Comparison of ENCODE assay signal across 20 cellular contexts in the genomic region with DNA sequence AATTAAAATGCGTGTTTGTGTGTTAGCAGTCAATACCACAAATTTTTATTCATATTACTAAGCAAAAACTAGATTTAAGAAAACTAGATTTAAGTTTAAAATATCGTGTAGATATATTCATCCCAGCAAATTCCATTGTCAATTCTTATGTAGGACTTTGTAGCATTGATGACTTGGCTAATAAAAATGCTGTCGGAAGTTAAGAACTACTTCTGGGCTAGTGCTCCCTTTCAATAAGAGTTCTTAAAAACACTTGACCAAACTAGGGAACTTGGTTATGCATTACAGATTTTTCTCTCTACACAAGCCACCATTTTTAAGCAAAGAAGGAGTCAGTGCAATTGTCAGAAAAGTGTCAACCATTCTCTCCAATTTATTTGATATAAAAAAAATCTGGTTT.
A peak's percentile ranks its signal among the peaks of the same experiment; 100 is the strongest.
DNase-seq lines count a peak whose midpoint lies in the region; ATAC-seq and TF ChIP-seq lines count a peak whose summit lies in the region.
"Had no signal": no experiment of that assay in that cellular context is flagged by ENCODE, and none has a peak within 500 bp of the region (broad histone marks: within the 10 kb centered on the region; RNA-seq: fewer than 3 reads in every experiment).

No MANE protein-coding gene starts in this region.

- TF ChIP-seq CTCF in IMR-90 (conservative IDR thresholded peaks at IDR 0.05; ENCODE audit: low read depth, low read length), result no peak
- TF ChIP-seq CTCF in osteoblast (IDR thresholded peaks at IDR 0.05; ENCODE audit: extremely low read depth, low read depth, low read length), result no peak

- peaks cover 34% of the 10 kb centered on the region for H3K4me1 Mint-ChIP-seq in activated naive CD8-positive, alpha-beta T cell treated with anti-CD3 and anti-CD28 coated beads, Interleukin-2, amount 50 U/mL, for 24 hours

- H3K27ac ChIP-seq in ACC112 (ENCODE audit: low read depth, low read length), result peak overlapping the region; percentile 86
- H3K27ac ChIP-seq in IMR-90 (ENCODE audit: insufficient read depth, low read length), result no peak overlapping the region
- H3K27ac ChIP-seq in epithelial cell of prostate, result peak overlapping the region; percentile 64
- peak overlapping the region; percentile 68 for H3K27ac ChIP-seq in osteoblast (ENCODE audit: low read depth, low read length)
- H3K27ac ChIP-seq: C4-2B, KMS-11, SK-N-MC had no signal

- no peak overlapping the region for H3K18ac ChIP-seq in IMR-90 (ENCODE audit: low read depth, low read length)

- no peak overlapping the region for H3K4me3 Mint-ChIP-seq in activated naive CD8-positive, alpha-beta T cell treated with anti-CD3 and anti-CD28 coated beads, Interleukin-2, amount 50 U/mL, for 24 hours

- H3K27me3 Mint-ChIP-seq in activated naive CD8-positive, alpha-beta T cell treated with anti-CD3 and anti-CD28 coated beads, Interleukin-2, amount 50 U/mL, for 24 hours, result peaks cover 9% of the 10 kb centered on the region

- no peaks in the 10 kb centered on the region for H3K79me2 ChIP-seq in ACC112 (ENCODE audit: control insufficient read depth, insufficient read depth, low read length, unreplicated experiment)
- H3K79me2 ChIP-seq in osteoblast (ENCODE audit: insufficient read depth, low read length), result no peaks in the 10 kb centered on the region

- no peak overlapping the region for H3K4me2 ChIP-seq in IMR-90 (ENCODE audit: low read depth, low read length)
- H3K4me2 ChIP-seq in osteoblast (ENCODE audit: insufficient read depth, low read length), result no peak overlapping the region
- H3K4me2 ChIP-seq: KMS-11 had no signal

- H3K4me1 ChIP-seq in ACC112 (ENCODE audit: control insufficient read depth, insufficient read depth, low read length, unreplicated experiment), result peaks cover 35% of the 10 kb centered on the region
- H3K4me1 ChIP-seq in IMR-90 (ENCODE audit: control insufficient read depth, insufficient read depth, low read length), result peaks cover 8% of the 10 kb centered on the region
- peaks cover 28% of the 10 kb centered on the region for H3K4me1 ChIP-seq in osteoblast (ENCODE audit: insufficient read depth, low read length)

- no peak overlapping the region for H3K9ac ChIP-seq in IMR-90 (ENCODE audit: low read depth, low read length)
- H3K9ac ChIP-seq: KMS-11 had no signal

- peak overlapping the region; percentile 40; the same call in 1 of the 2 replicates for H2BK120ac ChIP-seq in IMR-90 (ENCODE audit: low read depth, low read length)

- H2AK5ac ChIP-seq in IMR-90 (ENCODE audit: low read depth, low read length), result no peak overlapping the region

- no peak overlapping the region for H2AK9ac ChIP-seq in IMR-90 (replicated peaks; ENCODE audit: low read depth, low read length, poor library complexity)

- dilution Hi-C loops in IMR-90 (cut with HindIII; ENCODE audit: low sequenced_read_pairs, unreplicated experiment), result no loop called here

- no peak for DNase-seq in IMR-90
- DNase-seq in epithelial cell of prostate (ENCODE audit: low read depth, low spot score), result no peak
- DNase-seq in osteoblast (ENCODE audit: insufficient read length, low spot score, missing footprints), result no peak
- DNase-seq in activated T-cell treated with anti-CD3 and anti-CD28 coated beads, Interleukin-2, amount 50 U/mL, for 1 hour, result no peak
- no peak for DNase-seq in activated naive CD8-positive, alpha-beta T cell treated with anti-CD3 and anti-CD28 coated beads, Interleukin-2, amount 50 U/mL, for 24 hours
- no peak for DNase-seq in erythroblast (lab: John Stamatoyannopoulos, UW)
- DNase-seq: DMS 273 treated with DMSO at 0.1 percent for 48 hours, GOT3, NCI-H1048, NCI-H146, NCI-H2081, NCI-H510A, NCI-H82 had no signal

- H4K5ac ChIP-seq in IMR-90 (ENCODE audit: low read depth, low read length), result no peak overlapping the region

- no TSS peak for BruUV-seq in IMR-90 (replicated peaks; lab: Mats Ljungman, UMichigan)

- H4K20me1 ChIP-seq in IMR-90 (ENCODE audit: insufficient read depth, low read length) (no peaks in the 10 kb centered on the region), osteoblast (ENCODE audit: insufficient read depth, low read length) (no peaks in the 10 kb centered on the region)

- intact Hi-C loops in IMR-90 (cut with micrococcal nuclease), result no loop called here

- H4K8ac ChIP-seq in IMR-90 (ENCODE audit: low read depth in 2 of 2, low read length in 2 of 2), result no peak overlapping the region

- no peak for ATAC-seq in IMR-90 (ENCODE audit: low read depth)
- no peak for ATAC-seq in GM19023 (IDR thresholded peaks at IDR 0.05; ENCODE audit: unreplicated experiment)
- ATAC-seq in activated naive CD8-positive, alpha-beta T cell treated with anti-CD3 and anti-CD28 coated beads, Interleukin-2, amount 50 U/mL, for 24 hours, result no peak
- ATAC-seq: Right ventricle myocardium inferior had no signal

- no peak overlapping the region for H4K91ac ChIP-seq in IMR-90 (ENCODE audit: insufficient read depth, low read depth, low read length)

- H2AFZ ChIP-seq in ACC112 (ENCODE audit: low read length, unreplicated experiment) (peak overlapping the region; percentile 51), IMR-90 (replicated peaks; ENCODE audit: low read length, poor library complexity) (no peak overlapping the region), osteoblast (ENCODE audit: low read length) (no peak overlapping the region)

- WGBS in IMR-90 (ENCODE audit: extremely low coverage in 2 of 2, insufficient read length in 1 of 2), 2 experiments, result no CpG with 5 or more reads among the region's 3 CpGs

- peaks cover 3% of the 10 kb centered on the region; the same call in 1 of the 2 replicates for H3K9me1 ChIP-seq in IMR-90 (ENCODE audit: insufficient read depth, low read length)

- H3K23ac ChIP-seq in IMR-90 (ENCODE audit: low read depth, low read length), result no peak overlapping the region

- no peak overlapping the region for H3K56ac ChIP-seq in IMR-90 (ENCODE audit: extremely low read depth, insufficient read depth, low read length)

- in situ Hi-C loops in IMR-90 (cut with MboI; ENCODE audit: low sequenced_read_pairs), result no loop called here

- H3K27me3 ChIP-seq in ACC112 (ENCODE audit: insufficient read depth, low read length), result no peaks in the 10 kb centered on the region
- H3K27me3 ChIP-seq in IMR-90 (ENCODE audit: control insufficient read depth, insufficient read depth, low read length), result no peaks in the 10 kb centered on the region
- H3K27me3 ChIP-seq in osteoblast (ENCODE audit: insufficient read depth, low read length), result no peaks in the 10 kb centered on the region

- H3K4me3 ChIP-seq in ACC112 (ENCODE audit: low read depth, low read length) (no peak overlapping the region), IMR-90 (ENCODE audit: insufficient read depth, low read depth, low read length) (no peak overlapping the region), osteoblast (ENCODE audit: insufficient read depth, low read length) (no peak overlapping the region)
- H3K4me3 ChIP-seq: GM12878, SK-N-MC had no signal

- H2BK15ac ChIP-seq in IMR-90 (ENCODE audit: low read depth, low read length), result 0 out of 3 replicates have a peak overlapping the region, but pooled peaks have one; percentile 1

- no peaks in the 10 kb centered on the region for H3K36me3 ChIP-seq in ACC112 (ENCODE audit: insufficient read depth, low read length)
- H3K36me3 ChIP-seq in IMR-90 (ENCODE audit: control insufficient read depth, insufficient read depth, low read length), result no peaks in the 10 kb centered on the region
- H3K36me3 ChIP-seq in osteoblast (ENCODE audit: insufficient read depth, low read length), result no peaks in the 10 kb centered on the region

- H3K36me3 Mint-ChIP-seq in activated naive CD8-positive, alpha-beta T cell treated with anti-CD3 and anti-CD28 coated beads, Interleukin-2, amount 50 U/mL, for 24 hours (ENCODE audit: low read depth), result no peaks in the 10 kb centered on the region

- no peaks in the 10 kb centered on the region for H3K9me3 Mint-ChIP-seq in activated naive CD8-positive, alpha-beta T cell treated with anti-CD3 and anti-CD28 coated beads, Interleukin-2, amount 50 U/mL, for 24 hours

- POLR2A ChIA-PET in IMR-90 (lab: Charles Lee; ENCODE audit: unreplicated experiment), result no interaction called here

- no peaks in the 10 kb centered on the region for H3K79me1 ChIP-seq in IMR-90 (ENCODE audit: low read depth in 1 of 2, low read length in 2 of 2)

- H3K9me3 ChIP-seq in IMR-90 (ENCODE audit: control insufficient read depth, insufficient read depth, low read length), result no peaks in the 10 kb centered on the region
- no peaks in the 10 kb centered on the region for H3K9me3 ChIP-seq in osteoblast (ENCODE audit: low read depth, low read length)

- H2BK5ac ChIP-seq in IMR-90 (ENCODE audit: low read depth, low read length, poor library complexity, severe bottlenecking), result no peak overlapping the region

- H3K4ac ChIP-seq in IMR-90 (ENCODE audit: low read depth, low read length), result no peak overlapping the region

- H2BK20ac ChIP-seq in IMR-90 (ENCODE audit: low read depth, low read length), result peak overlapping the region; percentile 75; the same call in 1 of the 2 replicates

- TF ChIP-seq RAD21 in IMR-90 (IDR thresholded peaks at IDR 0.05; ENCODE audit: low read length), result no peak

- CTCF ChIA-PET in IMR-90 (lab: Yijun Ruan, JAX), result no interaction called here

- TF ChIP-seq POLR2A in IMR-90 (IDR thresholded peaks at IDR 0.05; ENCODE audit: low read depth, low read length) (no peak), erythroblast (IDR thresholded peaks at IDR 0.05; ENCODE audit: low read length) (no peak)

- H3K14ac ChIP-seq in IMR-90 (replicated peaks; ENCODE audit: low read depth, low read length), result no peak overlapping the region

- no peak overlapping the region for H3K27ac Mint-ChIP-seq in activated naive CD8-positive, alpha-beta T cell treated with anti-CD3 and anti-CD28 coated beads, Interleukin-2, amount 50 U/mL, for 24 hours

TF ChIP-seq in IMR-90, 13 proteins besides CTCF, POLR2A, EP300 and RAD21 (continues in another document):
- TF ChIP-seq CEBPB (IDR thresholded peaks at IDR 0.05; ENCODE audit: low read depth, low read length) (no peak), SMC3 (IDR thresholded peaks at IDR 0.05; ENCODE audit: low read depth, low read length) (no peak), RCOR1 (IDR thresholded peaks at IDR 0.05; ENCODE audit: insufficient replicate concordance, low read length) (no peak), MAFK (IDR thresholded peaks at IDR 0.05; ENCODE audit: low read depth, low read length) (no peak), RFX5 (IDR thresholded peaks at IDR 0.05; ENCODE audit: low read depth, low read length) (no peak), BHLHE40 (IDR thresholded peaks at IDR 0.05; ENCODE audit: low read depth, low read length) (no peak), FOS (IDR thresholded peaks at IDR 0.05; ENCODE audit: low read depth, low read length) (no peak), MAZ (IDR thresholded peaks at IDR 0.05; ENCODE audit: borderline replicate concordance, low read depth, low read length) (no peak)
- TF ChIP-seq, protein P1, sequence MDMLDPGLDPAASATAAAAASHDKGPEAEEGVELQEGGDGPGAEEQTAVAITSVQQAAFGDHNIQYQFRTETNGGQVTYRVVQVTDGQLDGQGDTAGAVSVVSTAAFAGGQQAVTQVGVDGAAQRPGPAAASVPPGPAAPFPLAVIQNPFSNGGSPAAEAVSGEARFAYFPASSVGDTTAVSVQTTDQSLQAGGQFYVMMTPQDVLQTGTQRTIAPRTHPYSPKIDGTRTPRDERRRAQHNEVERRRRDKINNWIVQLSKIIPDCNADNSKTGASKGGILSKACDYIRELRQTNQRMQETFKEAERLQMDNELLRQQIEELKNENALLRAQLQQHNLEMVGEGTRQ (IDR thresholded peaks at IDR 0.05; ENCODE audit: low read depth, low read length), result no peak
